In the genomic region with DNA sequence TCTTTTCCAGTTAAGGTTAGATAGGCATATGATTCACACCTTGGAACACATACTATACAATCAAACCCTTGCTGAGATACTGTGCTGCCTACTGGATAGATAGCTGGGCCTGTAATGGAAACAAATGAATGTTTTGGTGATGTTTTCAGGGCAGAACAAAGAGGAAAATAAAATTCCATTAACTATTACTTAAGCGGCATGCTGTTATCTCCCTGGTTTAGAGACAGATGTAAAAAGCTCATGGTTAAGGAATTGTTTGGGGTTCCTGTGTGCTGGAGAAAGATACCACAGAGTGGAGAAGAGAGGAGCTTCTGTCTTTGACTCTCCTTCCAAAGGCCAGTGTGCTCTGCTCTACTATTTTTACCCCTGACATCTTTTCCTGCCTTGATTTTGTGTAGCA, we compare ENCODE assay signal across 1 cellular context.
TF ChIP-seq lines count a peak whose summit lies in the region.

No MANE protein-coding gene starts in this region.

TF ChIP-seq in GM23338, 12 proteins besides CTCF, POLR2A, EP300 and RAD21 (continued from another document):
- TF ChIP-seq, protein P1, sequence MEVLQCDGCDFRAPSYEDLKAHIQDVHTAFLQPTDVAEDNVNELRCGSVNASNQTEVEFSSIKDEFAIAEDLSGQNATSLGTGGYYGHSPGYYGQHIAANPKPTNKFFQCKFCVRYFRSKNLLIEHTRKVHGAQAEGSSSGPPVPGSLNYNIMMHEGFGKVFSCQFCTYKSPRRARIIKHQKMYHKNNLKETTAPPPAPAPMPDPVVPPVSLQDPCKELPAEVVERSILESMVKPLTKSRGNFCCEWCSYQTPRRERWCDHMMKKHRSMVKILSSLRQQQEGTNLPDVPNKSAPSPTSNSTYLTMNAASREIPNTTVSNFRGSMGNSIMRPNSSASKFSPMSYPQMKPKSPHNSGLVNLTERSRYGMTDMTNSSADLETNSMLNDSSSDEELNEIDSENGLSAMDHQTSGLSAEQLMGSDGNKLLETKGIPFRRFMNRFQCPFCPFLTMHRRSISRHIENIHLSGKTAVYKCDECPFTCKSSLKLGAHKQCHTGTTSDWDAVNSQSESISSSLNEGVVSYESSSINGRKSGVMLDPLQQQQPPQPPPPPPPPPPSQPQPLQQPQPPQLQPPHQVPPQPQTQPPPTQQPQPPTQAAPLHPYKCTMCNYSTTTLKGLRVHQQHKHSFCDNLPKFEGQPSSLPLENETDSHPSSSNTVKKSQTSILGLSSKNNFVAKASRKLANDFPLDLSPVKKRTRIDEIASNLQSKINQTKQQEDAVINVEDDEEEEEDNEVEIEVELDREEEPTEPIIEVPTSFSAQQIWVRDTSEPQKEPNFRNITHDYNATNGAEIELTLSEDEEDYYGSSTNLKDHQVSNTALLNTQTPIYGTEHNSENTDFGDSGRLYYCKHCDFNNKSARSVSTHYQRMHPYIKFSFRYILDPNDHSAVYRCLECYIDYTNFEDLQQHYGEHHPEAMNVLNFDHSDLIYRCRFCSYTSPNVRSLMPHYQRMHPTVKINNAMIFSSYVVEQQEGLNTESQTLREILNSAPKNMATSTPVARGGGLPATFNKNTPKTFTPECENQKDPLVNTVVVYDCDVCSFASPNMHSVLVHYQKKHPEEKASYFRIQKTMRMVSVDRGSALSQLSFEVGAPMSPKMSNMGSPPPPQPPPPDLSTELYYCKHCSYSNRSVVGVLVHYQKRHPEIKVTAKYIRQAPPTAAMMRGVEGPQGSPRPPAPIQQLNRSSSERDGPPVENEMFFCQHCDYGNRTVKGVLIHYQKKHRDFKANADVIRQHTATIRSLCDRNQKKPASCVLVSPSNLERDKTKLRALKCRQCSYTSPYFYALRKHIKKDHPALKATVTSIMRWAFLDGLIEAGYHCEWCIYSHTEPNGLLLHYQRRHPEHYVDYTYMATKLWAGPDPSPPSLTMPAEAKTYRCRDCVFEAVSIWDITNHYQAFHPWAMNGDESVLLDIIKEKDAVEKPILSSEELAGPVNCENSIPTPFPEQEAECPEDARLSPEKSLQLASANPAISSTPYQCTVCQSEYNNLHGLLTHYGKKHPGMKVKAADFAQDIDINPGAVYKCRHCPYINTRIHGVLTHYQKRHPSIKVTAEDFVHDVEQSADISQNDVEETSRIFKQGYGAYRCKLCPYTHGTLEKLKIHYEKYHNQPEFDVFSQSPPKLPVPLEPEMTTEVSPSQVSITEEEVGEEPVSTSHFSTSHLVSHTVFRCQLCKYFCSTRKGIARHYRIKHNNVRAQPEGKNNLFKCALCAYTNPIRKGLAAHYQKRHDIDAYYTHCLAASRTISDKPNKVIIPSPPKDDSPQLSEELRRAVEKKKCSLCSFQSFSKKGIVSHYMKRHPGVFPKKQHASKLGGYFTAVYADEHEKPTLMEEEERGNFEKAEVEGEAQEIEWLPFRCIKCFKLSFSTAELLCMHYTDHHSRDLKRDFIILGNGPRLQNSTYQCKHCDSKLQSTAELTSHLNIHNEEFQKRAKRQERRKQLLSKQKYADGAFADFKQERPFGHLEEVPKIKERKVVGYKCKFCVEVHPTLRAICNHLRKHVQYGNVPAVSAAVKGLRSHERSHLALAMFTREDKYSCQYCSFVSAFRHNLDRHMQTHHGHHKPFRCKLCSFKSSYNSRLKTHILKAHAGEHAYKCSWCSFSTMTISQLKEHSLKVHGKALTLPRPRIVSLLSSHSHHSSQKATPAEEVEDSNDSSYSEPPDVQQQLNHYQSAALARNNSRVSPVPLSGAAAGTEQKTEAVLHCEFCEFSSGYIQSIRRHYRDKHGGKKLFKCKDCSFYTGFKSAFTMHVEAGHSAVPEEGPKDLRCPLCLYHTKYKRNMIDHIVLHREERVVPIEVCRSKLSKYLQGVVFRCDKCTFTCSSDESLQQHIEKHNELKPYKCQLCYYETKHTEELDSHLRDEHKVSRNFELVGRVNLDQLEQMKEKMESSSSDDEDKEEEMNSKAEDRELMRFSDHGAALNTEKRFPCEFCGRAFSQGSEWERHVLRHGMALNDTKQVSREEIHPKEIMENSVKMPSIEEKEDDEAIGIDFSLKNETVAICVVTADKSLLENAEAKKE (CRISPR knock-in tag; IDR thresholded peaks at IDR 0.05), result no peak
- TF ChIP-seq ZNF331 (CRISPR knock-in tag; IDR thresholded peaks at IDR 0.05; ENCODE audit: low read depth) (no peak), NANOG (IDR thresholded peaks at IDR 0.05; ENCODE audit: borderline replicate concordance) (no peak), ZNF114 (CRISPR knock-in tag; IDR thresholded peaks at IDR 0.05) (no peak), JUNB (IDR thresholded peaks at IDR 0.05; ENCODE audit: unreplicated experiment) (no peak), STAT1 (IDR thresholded peaks at IDR 0.05; ENCODE audit: unreplicated experiment) (no peak), EZH2 (IDR thresholded peaks at IDR 0.05; ENCODE audit: low read depth, unreplicated experiment) (no peak), POLR2AphosphoS5 (IDR thresholded peaks at IDR 0.05; ENCODE audit: low read depth) (no peak)
TF ChIP-seq in GM23338: peak in this region for 0.
